In genomic region chr11:126051117-126051516, GRCh38 we compare ENCODE assay signal across 32 cellular contexts.
"Had no signal": no experiment of that assay in that cellular context is flagged by ENCODE, and none has a peak within 500 bp of the region (broad histone marks: within the 10 kb centered on the region; RNA-seq: fewer than 3 reads in every experiment).

No MANE protein-coding gene starts in this region.

- H3K4me1 ChIP-seq: parathyroid adenoma, psoas muscle, tibial artery had no signal

- H3K9me3 Mint-ChIP-seq: activated CD4-positive, alpha-beta memory T cell treated with anti-CD3 and anti-CD28 coated beads, Interleukin-2, amount 10 ng/mL, durations not matched to agents 7 days and 5 days; activated CD4-positive, alpha-beta T cell treated with anti-CD3 and anti-CD28 coated beads, Interleukin-2, amount 10 ng/mL, durations not matched to agents 7 days and 5 days; activated naive CD4-positive, alpha-beta T cell treated with anti-CD3 and anti-CD28 coated beads, Interleukin-2, amount 50 U/mL, for 24 hours; activated naive CD8-positive, alpha-beta T cell treated with anti-CD3 and anti-CD28 coated beads, Interleukin-2, amount 50 U/mL, for 24 hours; activated T-cell treated with anti-CD3 and anti-CD28 coated beads, Interleukin-2, amount 50 U/mL, for 4 hours; activated T-helper 17 cell treated with anti-CD3 and anti-CD28 coated beads, Interleukin-2, amount 50 U/mL, for 72 hours; central memory CD8-positive, alpha-beta T cell; naive B cell; T-helper 1 cell treated with Interleukin-12 subunit alpha and Interleukin-12 subunit beta and Interleukin-4 antibody, amounts not matched to agents 30 μg/mL and 1 μg/mL, for 36 hours; WTC11 had no signal

- DNase-seq: activated CD4-positive, alpha-beta memory T cell treated with anti-CD3 and anti-CD28 coated beads, Interleukin-2, amount 10 ng/mL, durations not matched to agents 7 days and 5 days; activated CD4-positive, alpha-beta T cell treated with anti-CD3 and anti-CD28 coated beads for 1 hour; activated CD4-positive, alpha-beta T cell treated with anti-CD3 and anti-CD28 coated beads, Interleukin-2, amount 10 ng/mL, durations not matched to agents 7 days and 5 days; activated gamma-delta T cell treated with Interleukin-2 at 50 U/mL for 16 hours; activated naive CD8-positive, alpha-beta T cell treated with anti-CD3 and anti-CD28 coated beads, Interleukin-2, amount 50 U/mL, for 24 hours; activated T-cell treated with anti-CD3 and anti-CD28 coated beads, Interleukin-2, amount 50 U/mL, for 4 hours; dermis blood vessel endothelial cell; effector CD8-positive, alpha-beta T cell; esophagus squamous epithelium; islet precursor cell; left ventricle myocardium superior; naive B cell; occipital lobe; psoas muscle; stimulated activated CD4-positive, alpha-beta T cell treated with anti-CD3 and anti-CD28 coated beads, Interleukin-15, amount 100 ng/mL, for 24 hours; stimulated activated naive CD4-positive, alpha-beta T cell; SW 1271; T-helper 9 cell; tibial artery had no signal

- H3K27me3 Mint-ChIP-seq: activated CD4-positive, alpha-beta T cell treated with anti-CD3 and anti-CD28 coated beads, Interleukin-2, amount 10 ng/mL, durations not matched to agents 7 days and 5 days; activated naive CD4-positive, alpha-beta T cell treated with anti-CD3 and anti-CD28 coated beads, Interleukin-2, amount 50 U/mL, for 24 hours; activated naive CD8-positive, alpha-beta T cell treated with anti-CD3 and anti-CD28 coated beads, Interleukin-2, amount 50 U/mL, for 24 hours; activated T-helper 17 cell treated with anti-CD3 and anti-CD28 coated beads, Interleukin-2, amount 50 U/mL, for 72 hours had no signal

- FAIRE-seq: bronchial epithelial cell, colon, endometrium, frontal cortex, urothelium cell line had no signal

- H3K4me3 Mint-ChIP-seq: activated CD4-positive, alpha-beta memory T cell treated with anti-CD3 and anti-CD28 coated beads, Interleukin-2, amount 10 ng/mL, durations not matched to agents 7 days and 5 days; activated CD4-positive, alpha-beta T cell treated with anti-CD3 and anti-CD28 coated beads, Interleukin-2, amount 10 ng/mL, durations not matched to agents 7 days and 5 days; activated naive CD4-positive, alpha-beta T cell treated with anti-CD3 and anti-CD28 coated beads, Interleukin-2, amount 50 U/mL, for 24 hours; activated naive CD8-positive, alpha-beta T cell treated with anti-CD3 and anti-CD28 coated beads, Interleukin-2, amount 50 U/mL, for 24 hours; activated T-cell treated with anti-CD3 and anti-CD28 coated beads, Interleukin-2, amount 50 U/mL, for 4 hours; activated T-helper 17 cell treated with anti-CD3 and anti-CD28 coated beads, Interleukin-2, amount 50 U/mL, for 72 hours; central memory CD8-positive, alpha-beta T cell; naive B cell; T-helper 1 cell treated with Interleukin-12 subunit alpha and Interleukin-12 subunit beta and Interleukin-4 antibody, amounts not matched to agents 30 μg/mL and 1 μg/mL, for 36 hours; WTC11 had no signal

- H3K36me3 Mint-ChIP-seq: activated naive CD4-positive, alpha-beta T cell treated with anti-CD3 and anti-CD28 coated beads, Interleukin-2, amount 50 U/mL, for 24 hours; naive B cell; WTC11 had no signal

- H3K27ac Mint-ChIP-seq: activated CD4-positive, alpha-beta memory T cell treated with anti-CD3 and anti-CD28 coated beads, Interleukin-2, amount 10 ng/mL, durations not matched to agents 7 days and 5 days; activated CD4-positive, alpha-beta T cell treated with anti-CD3 and anti-CD28 coated beads, Interleukin-2, amount 10 ng/mL, durations not matched to agents 7 days and 5 days; activated naive CD4-positive, alpha-beta T cell treated with anti-CD3 and anti-CD28 coated beads, Interleukin-2, amount 50 U/mL, for 24 hours; activated naive CD8-positive, alpha-beta T cell treated with anti-CD3 and anti-CD28 coated beads, Interleukin-2, amount 50 U/mL, for 24 hours; activated T-helper 17 cell treated with anti-CD3 and anti-CD28 coated beads, Interleukin-2, amount 50 U/mL, for 72 hours; naive B cell; T-helper 1 cell treated with Interleukin-12 subunit alpha and Interleukin-12 subunit beta and Interleukin-4 antibody, amounts not matched to agents 30 μg/mL and 1 μg/mL, for 36 hours; WTC11 had no signal

- H3K36me3 ChIP-seq: esophagus squamous epithelium, suprapubic skin, tibial artery had no signal

- H3K27ac ChIP-seq: epithelial cell of prostate, esophagus squamous epithelium, parathyroid adenoma, psoas muscle, suprapubic skin, tibial artery had no signal

- ATAC-seq: activated naive CD8-positive, alpha-beta T cell treated with anti-CD3 and anti-CD28 coated beads, Interleukin-2, amount 50 U/mL, for 24 hours; activated T-cell treated with anti-CD3 and anti-CD28 coated beads, Interleukin-2, amount 50 U/mL, for 4 hours; activated T-helper 17 cell treated with anti-CD3 and anti-CD28 coated beads, Interleukin-2, amount 50 U/mL, for 72 hours; left ventricle myocardium superior; psoas muscle had no signal

- H3K27me3 ChIP-seq: esophagus squamous epithelium, suprapubic skin, tibial artery had no signal

- H3K4me1 Mint-ChIP-seq: activated CD4-positive, alpha-beta T cell treated with anti-CD3 and anti-CD28 coated beads, Interleukin-2, amount 10 ng/mL, durations not matched to agents 7 days and 5 days; activated T-helper 17 cell treated with anti-CD3 and anti-CD28 coated beads, Interleukin-2, amount 50 U/mL, for 72 hours; central memory CD8-positive, alpha-beta T cell; naive B cell had no signal

- H3K9me3 ChIP-seq: esophagus squamous epithelium, psoas muscle, suprapubic skin, tibial artery had no signal

- H3K4me3 ChIP-seq: esophagus squamous epithelium, psoas muscle, suprapubic skin, tibial artery had no signal
